ENCODE assay signal across 23 cellular contexts in genomic region chrX:39039890-39040289, GRCh38.
A peak's percentile ranks its signal among the peaks of the same experiment; 100 is the strongest.
DNase-seq lines count a peak whose midpoint lies in the region; ATAC-seq lines count a peak whose summit lies in the region.
"Had no signal": no experiment of that assay in that cellular context is flagged by ENCODE, and none has a peak within 500 bp of the region (broad histone marks: within the 10 kb centered on the region; RNA-seq: fewer than 3 reads in every experiment).

No MANE protein-coding gene starts in this region.

- ATAC-seq in left lobe of liver, result peak; percentile 63
- ATAC-seq: A549; CD8-positive, alpha-beta T cell had no signal

- DNase-seq in left lobe of liver (ENCODE audit: low spot score), result no peak
- no peak for DNase-seq in hepatic stellate cell (ENCODE audit: low spot score)
- DNase-seq: 8988T; ACHN; AML-193; BE2C; C1 segment of cervical spinal cord; Caco-2; Calu3; CD4-positive, alpha-beta memory T cell; CD4-positive, alpha-beta T cell; CD4-positive, CD25-positive, alpha-beta regulatory T cell; CD8-positive, alpha-beta memory T cell; CD8-positive, alpha-beta T cell; COR-L47; DMS 273 treated with DMSO at 0.1 percent for 48 hours; DMS153; DMS53; DMS79; DMS79 treated with DMSO at 0.1 percent for 48 hours; DND-41; EL had no signal
